ENCODE assay signal across 17 cellular contexts in genomic region chr7:772861-773621, GRCh38. TPM values are rescaled to one million over a fixed set of nuclear protein-coding genes. Genes with fewer than 3 reads are reported as not detected.
DNase-seq lines count a peak whose midpoint lies in the region; ATAC-seq, FAIRE-seq and TF ChIP-seq lines count a peak whose summit lies in the region.
"Had no signal": no experiment of that assay in that cellular context is flagged by ENCODE, and none has a peak within 500 bp of the region (broad histone marks: within the 10 kb centered on the region; RNA-seq: fewer than 3 reads in every experiment).

No MANE protein-coding gene starts in this region.

- WGBS in H1 (ENCODE audit: extremely low coverage in 1 of 2, insufficient coverage in 1 of 2, insufficient read length in 1 of 2, insufficient replicate concordance in 2 of 2, low coverage in 1 of 2, low lambda C conversion rate in 2 of 2, missing lambda C conversion rate in 1 of 2), 2 experiments = 91% methylated on average over 32 of the region's 32 CpGs; no CpG with 5 or more reads in 1 of the 2 experiments
- no CpG with 5 or more reads among the region's 32 CpGs for WGBS in neuronal stem cell (ENCODE audit: extremely low coverage in 2 of 2, insufficient read length in 2 of 2, insufficient replicate concordance in 1 of 2), 2 donors

- no peaks in the 10 kb centered on the region for H3K79me1 ChIP-seq in H1 (ENCODE audit: low read depth, low read length)
- peaks cover 9% of the 10 kb centered on the region for H3K79me1 ChIP-seq in neuronal stem cell (ENCODE audit: low read depth, low read length)

- TF ChIP-seq POLR2A in H1 (IDR thresholded peaks at IDR 0.05; ENCODE audit: control extremely low read depth in 1 of 2, low read depth in 2 of 2, low read length in 2 of 2) = no peak

- H2AFZ ChIP-seq in GM23338 (no peak overlapping the region), H1 (ENCODE audit: low read length) (no peak overlapping the region), neuronal stem cell (ENCODE audit: low read length) (no peak overlapping the region)

- ATAC-seq in GM23338 = no peak
- ATAC-seq in HG02884 (IDR thresholded peaks at IDR 0.05; ENCODE audit: unreplicated experiment) = no peak
- ATAC-seq: CD8-positive, alpha-beta T cell had no signal

- H2BK12ac ChIP-seq in H1 (ENCODE audit: low read depth, low read length) (0 out of 2 replicates have a peak overlapping the region, but pooled peaks have one; percentile 17), neuronal stem cell (ENCODE audit: low read length) (no peak overlapping the region)

- H3K18ac ChIP-seq in H1 (ENCODE audit: extremely low read depth, low read length) (no peak overlapping the region), neuronal stem cell (ENCODE audit: low read length) (no peak overlapping the region)

- intact Hi-C loops in CD4-positive, alpha-beta memory T cell (cut with micrococcal nuclease) = no loop called here

- no peak overlapping the region for H3K23ac ChIP-seq in H1 (ENCODE audit: insufficient read length)
- no peak overlapping the region for H3K23ac ChIP-seq in neuronal stem cell (ENCODE audit: low read depth, low read length, poor library complexity)

- H3K9me2 ChIP-seq in GM23338 (ENCODE audit: insufficient read depth) = no peaks in the 10 kb centered on the region

- no peak overlapping the region for H4K91ac ChIP-seq in H1 (replicated peaks; ENCODE audit: insufficient read length, low read length)
- no peak overlapping the region for H4K91ac ChIP-seq in neuronal stem cell (ENCODE audit: low read depth, low read length, poor library complexity)

- H4K5ac ChIP-seq in H1 (ENCODE audit: insufficient read length, low read depth, low read length) = no peak overlapping the region

- no peaks in the 10 kb centered on the region for H3K4me1 ChIP-seq in GM23338 (ENCODE audit: insufficient read depth)
- peaks cover 0 to 5% (median under 1%) of the 10 kb centered on the region in 4 experiments; a peak in 2 of 7 replicates for H3K4me1 ChIP-seq in H1 (replicated peaks in 1 of 4; ENCODE audit: control insufficient read depth in 3 of 4, insufficient read depth in 4 of 4, low read length in 3 of 4)
- no peaks in the 10 kb centered on the region for H3K4me1 ChIP-seq in neuronal stem cell (ENCODE audit: control insufficient read depth in 2 of 2, insufficient read depth in 1 of 2, low read depth in 1 of 2, low read length in 2 of 2)
- no peaks in the 10 kb centered on the region for H3K4me1 ChIP-seq in CD4-positive, alpha-beta memory T cell (ENCODE audit: insufficient read depth, low read length)

- no peak for FAIRE-seq in H1 (lab: Jason Lieb, UNC)
- FAIRE-seq: G401.6, GM12891, GM19239 had no signal

- TF ChIP-seq EP300 in H1 (IDR thresholded peaks at IDR 0.05; ENCODE audit: borderline replicate concordance in 1 of 2, low read depth in 2 of 2, low read length in 2 of 2) = no peak

- CTCF ChIA-PET in RWPE1 (lab: Yijun Ruan, JAX) = interaction anchor here (0.6 to 0.9 kb wide), 2 partner anchors 18 to 475 kb away, joined by 3 to 6 read pairs; no protein-coding TSS in a partner anchor
- CTCF ChIA-PET in H1 (lab: Charles Lee; ENCODE audit: partially characterized antibody) = interaction anchor here (0.5 to 6.3 kb wide), 25 partner anchors 11 to 493 kb away, joined by 3 to 35 read pairs (median 3); no protein-coding TSS in a partner anchor
- CTCF ChIA-PET in CD4-positive, alpha-beta memory T cell (lab: Charles Lee; ENCODE audit: partially characterized antibody) = interaction anchor here (1.1 to 3.3 kb wide), 3 partner anchors 440 to 452 kb away, joined by 3 to 19 read pairs (median 4); no protein-coding TSS in a partner anchor

- H2BK120ac ChIP-seq in H1 (replicated peaks; ENCODE audit: low read depth, low read length) (no peak overlapping the region), neuronal stem cell (ENCODE audit: low read depth, low read length) (no peak overlapping the region)

- TF ChIP-seq CTCF in GM23338 (conservative IDR thresholded peaks at IDR 0.05; ENCODE audit: low read depth in 2 of 2) = no peak
- no peak for TF ChIP-seq CTCF in RWPE1 (conservative IDR thresholded peaks at IDR 0.05; ENCODE audit: low read depth)
- TF ChIP-seq CTCF in H1 (IDR thresholded peaks at IDR 0.05; ENCODE audit: control extremely low read depth in 1 of 3, insufficient read depth in 1 of 3, low read depth in 1 of 3, low read length in 3 of 3) = no peak

- POLR2A ChIA-PET in RWPE1 (lab: Yijun Ruan, JAX; ENCODE audit: low non-redundant PET) = interaction anchor here (0.6 kb wide), 1 partner anchor 17 kb away, joined by 4 read pairs; no protein-coding TSS in a partner anchor
- POLR2A ChIA-PET in H1 (lab: Charles Lee; ENCODE audit: partially characterized antibody) = interaction anchor here (0.8 to 1.5 kb wide), 2 partner anchors 103 to 201 kb away, joined by 3 read pairs; partner anchors contain the start of gene GET4
- POLR2A ChIA-PET in CD4-positive, alpha-beta memory T cell (lab: Charles Lee; ENCODE audit: partially characterized antibody) = no interaction called here

- no peak overlapping the region for H3K4me2 ChIP-seq in GM23338
- H3K4me2 ChIP-seq in H1 (ENCODE audit: insufficient read depth in 1 of 2, low read depth in 2 of 2, low read length in 2 of 2) = no peak overlapping the region
- H3K4me2 ChIP-seq in neuronal stem cell (ENCODE audit: insufficient read depth, low read length, poor library complexity, severe bottlenecking) = no peak overlapping the region
- H3K4me2 ChIP-seq: BLaER1 had no signal

- no peaks in the 10 kb centered on the region for H3K27me3 ChIP-seq in GM23338 (ENCODE audit: insufficient read depth)
- no peaks in the 10 kb centered on the region for H3K27me3 ChIP-seq in H1 (replicated peaks in 1 of 4; ENCODE audit: control insufficient read depth in 3 of 4, extremely low read depth in 1 of 4, insufficient read depth in 3 of 4, low read length in 3 of 4)
- H3K27me3 ChIP-seq in neuronal stem cell (ENCODE audit: control insufficient read depth in 3 of 3, insufficient read depth in 3 of 3, low read depth in 1 of 3, low read length in 3 of 3) = no peaks in the 10 kb centered on the region
- no peaks in the 10 kb centered on the region for H3K27me3 ChIP-seq in CD4-positive, alpha-beta memory T cell (ENCODE audit: insufficient read depth, low read length)
- H3K27me3 ChIP-seq: BLaER1 had no signal

- H3K36me3 Mint-ChIP-seq in GM23338 (ENCODE audit: low read depth) = peaks cover 38% of the 10 kb centered on the region
- H3K36me3 Mint-ChIP-seq in CD4-positive, alpha-beta memory T cell = peaks cover 6 to 13% of the 10 kb centered on the region in 2 donors

- no peak for TF ChIP-seq RAD21 in H1 (IDR thresholded peaks at IDR 0.05 in 1 of 2, conservative IDR thresholded peaks at IDR 0.05 in 1 of 2; ENCODE audit: low read depth in 2 of 2, low read length in 2 of 2)

- no peak overlapping the region for H3K4me3 ChIP-seq in GM23338
- no peak overlapping the region for H3K4me3 ChIP-seq in H1 (ENCODE audit: extremely low read depth in 1 of 4, insufficient read depth in 2 of 4, low read depth in 3 of 4, low read length in 4 of 4)
- no peak overlapping the region for H3K4me3 ChIP-seq in neuronal stem cell (ENCODE audit: low read length in 2 of 2)
- H3K4me3 ChIP-seq in CD4-positive, alpha-beta memory T cell (ENCODE audit: low read length in 2 of 2) = no peak overlapping the region
- H3K4me3 ChIP-seq: BLaER1 had no signal

- 0 out of 2 replicates have a peak, but pooled peaks cover 4% of the 10 kb centered on the region for H3K79me2 ChIP-seq in GM23338 (replicated peaks; ENCODE audit: insufficient read depth)
- H3K79me2 ChIP-seq in H1 (ENCODE audit: control insufficient read depth in 1 of 2, insufficient read depth in 2 of 2, low read length in 2 of 2) = no peaks in the 10 kb centered on the region

- no peak overlapping the region for H2BK5ac ChIP-seq in H1 (ENCODE audit: low read depth, low read length)
- no peak overlapping the region for H2BK5ac ChIP-seq in neuronal stem cell (ENCODE audit: low read length)

- H2BK20ac ChIP-seq in H1 (ENCODE audit: low read length) = no peak overlapping the region

- peaks cover 8% of the 10 kb centered on the region; the same call in 1 of the 2 replicates for H3F3A ChIP-seq in GM23338 (replicated peaks; ENCODE audit: low read depth)

- H3K27ac ChIP-seq in GM23338 (ENCODE audit: low read depth) (0 out of 2 replicates have a peak overlapping the region, but pooled peaks have one; percentile 26), RWPE1 (peak overlapping the region; percentile 75; the same call in 1 of the 2 replicates), H1 (ENCODE audit: low read depth, low read length) (no peak overlapping the region), neuronal stem cell (replicated peaks; ENCODE audit: low read length) (no peak overlapping the region)
- no peak overlapping the region for H3K27ac ChIP-seq in CD4-positive, alpha-beta memory T cell (ENCODE audit: low read depth, low read length)
- H3K27ac ChIP-seq: BLaER1 had no signal

- no peaks in the 10 kb centered on the region for H3K9me3 ChIP-seq in H1 (ENCODE audit: insufficient read depth in 2 of 2, low read depth in 1 of 2, low read length in 1 of 2)
- H3K9me3 ChIP-seq in neuronal stem cell (replicated peaks in 1 of 2; ENCODE audit: control insufficient read depth in 2 of 2, insufficient read depth in 1 of 2, low read depth in 1 of 2, low read length in 2 of 2) = no peaks in the 10 kb centered on the region
- H3K9me3 ChIP-seq in CD4-positive, alpha-beta memory T cell (ENCODE audit: control insufficient read depth in 1 of 2, low read length in 2 of 2) = no peaks in the 10 kb centered on the region
- H3K9me3 ChIP-seq: BLaER1 had no signal

- no peak overlapping the region for H3K4me3 Mint-ChIP-seq in GM23338
- H3K4me3 Mint-ChIP-seq in CD4-positive, alpha-beta memory T cell = no peak overlapping the region
- H3K4me3 Mint-ChIP-seq: CD14-positive monocyte; CD8-positive, alpha-beta T cell; HFFc6 had no signal

- H2BK15ac ChIP-seq in H1 (ENCODE audit: low read length) = no peak overlapping the region
- H2BK15ac ChIP-seq in neuronal stem cell (ENCODE audit: low read length) = no peak overlapping the region

- DNase-seq in GM23338 (ENCODE audit: low spot score) (no peak), RWPE1 (ENCODE audit: low spot score) (no peak), H1 (ENCODE audit: low read depth in 1 of 2, low spot score in 2 of 2) (no peak), neuronal stem cell (ENCODE audit: low spot score) (no peak), amygdala (lab: John Stamatoyannopoulos, UW) (no peak), H4 (ENCODE audit: low spot score) (no peak)
- no peak for DNase-seq in CD4-positive, alpha-beta memory T cell
- DNase-seq: 8988T; CD8-positive, alpha-beta T cell; H7; HFFc6 had no signal

- H3K27me3 Mint-ChIP-seq in GM23338 (ENCODE audit: insufficient read depth, low read depth, poor library complexity) = peaks cover 3% of the 10 kb centered on the region
- H3K27me3 Mint-ChIP-seq in CD4-positive, alpha-beta memory T cell = no peaks in the 10 kb centered on the region

- H2AK5ac ChIP-seq in H1 (ENCODE audit: low read depth, low read length) (no peak overlapping the region), neuronal stem cell (ENCODE audit: low read depth, low read length) (no peak overlapping the region)

- H3K36me3 ChIP-seq in GM23338 (ENCODE audit: insufficient read depth) = peaks cover 6% of the 10 kb centered on the region; the same call in 1 of the 2 replicates
- H3K36me3 ChIP-seq in H1 (ENCODE audit: control insufficient read depth in 2 of 4, insufficient read depth in 4 of 4, low read length in 3 of 4) = peaks cover 2 to 17% (median 13%) of the 10 kb centered on the region in 4 experiments; a peak in 6 of 8 replicates
- peaks cover 31 to 82% of the 10 kb centered on the region in 2 donors for H3K36me3 ChIP-seq in neuronal stem cell (replicated peaks in 1 of 2; ENCODE audit: control insufficient read depth in 2 of 2, insufficient read depth in 2 of 2, low read length in 2 of 2)
- H3K36me3 ChIP-seq in CD4-positive, alpha-beta memory T cell (ENCODE audit: insufficient read depth, low read length) = peaks cover 10% of the 10 kb centered on the region

- H3K23me2 ChIP-seq in H1 (ENCODE audit: low read depth, low read length) = no peaks in the 10 kb centered on the region

- H3K9ac ChIP-seq in H1 (replicated peaks in 1 of 4; ENCODE audit: extremely low read depth in 1 of 4, low read depth in 3 of 4, low read length in 3 of 4) (no peak overlapping the region), neuronal stem cell (ENCODE audit: low read depth, low read length, poor library complexity) (peak overlapping the region; percentile 30)
- H3K9ac ChIP-seq: BLaER1 had no signal

- H4K8ac ChIP-seq in H1 (ENCODE audit: extremely low read depth, insufficient read depth, low read length) = peak overlapping the region; percentile 57
- H4K8ac ChIP-seq in neuronal stem cell (ENCODE audit: low read depth, low read length) = no peak overlapping the region

- H3K56ac ChIP-seq in H1 (replicated peaks; ENCODE audit: insufficient read length, low read depth, low read length) = no peak overlapping the region

- no peaks in the 10 kb centered on the region; the same call in 2 of the 3 replicates for H3K4me1 Mint-ChIP-seq in GM23338
- H3K4me1 Mint-ChIP-seq in CD4-positive, alpha-beta memory T cell = peaks cover 0 to 1% (median 0%) of the 10 kb centered on the region in 4 donors
- H3K4me1 Mint-ChIP-seq: CD14-positive monocyte had no signal

- no peak overlapping the region for H3K27ac Mint-ChIP-seq in GM23338
- H3K27ac Mint-ChIP-seq in CD4-positive, alpha-beta memory T cell = no peak overlapping the region
- H3K27ac Mint-ChIP-seq: CD8-positive, alpha-beta T cell; HFFc6 had no signal

- H4K20me1 ChIP-seq in GM23338 (replicated peaks; ENCODE audit: insufficient read depth) = peaks cover 14% of the 10 kb centered on the region; the same call in 1 of the 2 replicates
- H4K20me1 ChIP-seq in H1 (replicated peaks in 1 of 2; ENCODE audit: control insufficient read depth in 1 of 2, insufficient read depth in 2 of 2, low read length in 2 of 2) = peaks cover 5% of the 10 kb centered on the region in 2 experiments

- no peak overlapping the region for H3K4ac ChIP-seq in H1 (replicated peaks; ENCODE audit: insufficient read length, low read depth, low read length)
- no peak overlapping the region for H3K4ac ChIP-seq in neuronal stem cell (ENCODE audit: low read length)

- no peaks in the 10 kb centered on the region; the same call in 2 of the 3 replicates for H3K9me3 Mint-ChIP-seq in GM23338
- no peaks in the 10 kb centered on the region for H3K9me3 Mint-ChIP-seq in CD4-positive, alpha-beta memory T cell
- H3K9me3 Mint-ChIP-seq: CD8-positive, alpha-beta T cell; HFFc6 had no signal

- H3K14ac ChIP-seq in H1 (ENCODE audit: insufficient read length) (no peak overlapping the region), neuronal stem cell (ENCODE audit: low read length) (no peak overlapping the region)

RNA-seq across cellular contexts. Expression of gene PRKAR1B, which starts 46.0 kb away (rescaled TPM):
- total RNA-seq in GM23338 (2014; rRNA removed; shearing (Covaris generic)) = 34.7 and 36.7 TPM in 2 replicates
- polyA plus RNA-seq in GM23338 (2016; fragmentation: Nextera tagmentation; extraction: Ambion mirVana) = 30.6 and 35.7 TPM in 2 replicates
- total RNA-seq in H1 (2021; fragmentation: NEBNext Ultra II Directional; extraction: Animal tissue kit (Norgen Biotek cat#: 25700)) = 55.7 and 58.0 TPM in 2 replicates
- polyA plus RNA-seq in H1 (2011; rRNA removed) = 12.3 and 23.2 TPM in 2 replicates
- 25.3 TPM for polyA plus RNA-seq in H1 (2011; cell fraction: cytosol; rRNA removed)
- polyA plus RNA-seq in H1 (2011; cell fraction: nucleus; rRNA removed) = 30.8 TPM
- 43.9 to 55.5 TPM (median 53.2 TPM) in 4 replicates for polyA plus RNA-seq in H1 (2012, experiment 1 of 2)
- polyA plus RNA-seq in H1 (2012, experiment 2 of 2) = 35.0 TPM
- 18.5 TPM for polyA plus RNA-seq in H1 (2013, experiment 1 of 2)
- polyA plus RNA-seq in H1 (2013, experiment 2 of 2) = 19.0 TPM
- 43.0 and 43.2 TPM in 2 replicates for polyA minus RNA-seq in H1 (2011; rRNA and poly(A)+ RNA removed)
- 28.6 TPM for polyA minus RNA-seq in H1 (2011; cell fraction: cytosol; rRNA and poly(A)+ RNA removed)
- 22.1 TPM for polyA minus RNA-seq in H1 (2011; cell fraction: nucleus; rRNA and poly(A)+ RNA removed)
- 14.0 TPM for polyA plus RNA-seq in neuronal stem cell (2013, experiment 1 of 2)
- 12.9 TPM for polyA plus RNA-seq in neuronal stem cell (2013, experiment 2 of 2)
- total RNA-seq in CD4-positive, alpha-beta memory T cell = 10 to 100 TPM; 15.1 to 16.6 TPM
- 10 to 100 TPM in 1 of 2 donors, 1 to 10 TPM in 1; 6.5 to 12.4 TPM for polyA plus RNA-seq in CD4-positive, alpha-beta memory T cell
- 40.5 and 46.7 TPM in 2 replicates for total RNA-seq in H4 (2014; rRNA removed; shearing (Covaris generic))

RNA-seq across cellular contexts. Expression of gene DNAAF5, which starts 46.5 kb away (rescaled TPM):
- 74.0 and 86.7 TPM in 2 replicates for total RNA-seq in GM23338 (2014; rRNA removed; shearing (Covaris generic))
- polyA plus RNA-seq in GM23338 (2016; fragmentation: Nextera tagmentation; extraction: Ambion mirVana) = 20.4 and 20.9 TPM in 2 replicates
- total RNA-seq in H1 (2021; fragmentation: NEBNext Ultra II Directional; extraction: Animal tissue kit (Norgen Biotek cat#: 25700)) = 55.1 and 56.5 TPM in 2 replicates
- 95.9 and 164 TPM in 2 replicates for polyA plus RNA-seq in H1 (2011; rRNA removed)
- 46.8 TPM for polyA plus RNA-seq in H1 (2011; cell fraction: cytosol; rRNA removed)
- polyA plus RNA-seq in H1 (2011; cell fraction: nucleus; rRNA removed) = 73.5 TPM
- polyA plus RNA-seq in H1 (2012, experiment 1 of 2) = 34.1 to 57.9 TPM (median 53.4 TPM) in 4 replicates
- 45.5 TPM for polyA plus RNA-seq in H1 (2012, experiment 2 of 2)
- polyA plus RNA-seq in H1 (2013, experiment 1 of 2) = 33.9 TPM
- 34.7 TPM for polyA plus RNA-seq in H1 (2013, experiment 2 of 2)
- 50.1 and 75.3 TPM in 2 replicates for polyA minus RNA-seq in H1 (2011; rRNA and poly(A)+ RNA removed)
- polyA minus RNA-seq in H1 (2011; cell fraction: cytosol; rRNA and poly(A)+ RNA removed) = 44.4 TPM
- 43.4 TPM for polyA minus RNA-seq in H1 (2011; cell fraction: nucleus; rRNA and poly(A)+ RNA removed)
- polyA plus RNA-seq in neuronal stem cell (2013, experiment 1 of 2) = 26.4 TPM
- 26.5 TPM for polyA plus RNA-seq in neuronal stem cell (2013, experiment 2 of 2)
- 10 to 100 TPM; 15.9 to 19.4 TPM for total RNA-seq in CD4-positive, alpha-beta memory T cell
- 1 to 10 TPM; 1.7 to 4.7 TPM for polyA plus RNA-seq in CD4-positive, alpha-beta memory T cell
- 51.0 and 51.2 TPM in 2 replicates for total RNA-seq in H4 (2014; rRNA removed; shearing (Covaris generic))

RNA-seq across cellular contexts. Expression of gene SUN1, which starts 59.2 kb away (rescaled TPM):
- total RNA-seq in GM23338 (2014; rRNA removed; shearing (Covaris generic)) = 143 and 145 TPM in 2 replicates
- 57.9 and 63.3 TPM in 2 replicates for polyA plus RNA-seq in GM23338 (2016; fragmentation: Nextera tagmentation; extraction: Ambion mirVana)
- 105 and 108 TPM in 2 replicates for total RNA-seq in H1 (2021; fragmentation: NEBNext Ultra II Directional; extraction: Animal tissue kit (Norgen Biotek cat#: 25700))
- 158 and 324 TPM in 2 replicates for polyA plus RNA-seq in H1 (2011; rRNA removed)
- polyA plus RNA-seq in H1 (2011; cell fraction: cytosol; rRNA removed) = 235 TPM
- 512 TPM for polyA plus RNA-seq in H1 (2011; cell fraction: nucleus; rRNA removed)
- polyA plus RNA-seq in H1 (2012, experiment 1 of 2) = 69.8 to 110 TPM (median 95.7 TPM) in 4 replicates
- polyA plus RNA-seq in H1 (2012, experiment 2 of 2) = 31.4 TPM
- 110 TPM for polyA plus RNA-seq in H1 (2013, experiment 1 of 2)
- 106 TPM for polyA plus RNA-seq in H1 (2013, experiment 2 of 2)
- polyA minus RNA-seq in H1 (2011; rRNA and poly(A)+ RNA removed) = 149 and 180 TPM in 2 replicates
- polyA minus RNA-seq in H1 (2011; cell fraction: cytosol; rRNA and poly(A)+ RNA removed) = 83.6 TPM
- 211 TPM for polyA minus RNA-seq in H1 (2011; cell fraction: nucleus; rRNA and poly(A)+ RNA removed)
- 62.1 TPM for polyA plus RNA-seq in neuronal stem cell (2013, experiment 1 of 2)
- polyA plus RNA-seq in neuronal stem cell (2013, experiment 2 of 2) = 60.5 TPM
- 100 to 1,000 TPM; 198 to 210 TPM for total RNA-seq in CD4-positive, alpha-beta memory T cell
- 10 to 100 TPM; 53.7 to 63.3 TPM for polyA plus RNA-seq in CD4-positive, alpha-beta memory T cell
- 157 and 180 TPM in 2 replicates for total RNA-seq in H4 (2014; rRNA removed; shearing (Covaris generic))

Comparison
In these comparisons a context has a peak if more than half of its experiments do, and no peak if none do; other contexts are left out.
1. H3K27ac ChIP-seq: peak in GM23338 (single experiment) and RWPE1 (single experiment); none in H1 (single experiment), neuronal stem cell (single experiment) and CD4-positive, alpha-beta memory T cell (single experiment).